Comparison of ENCODE assay signal across 1 cellular context in the genomic region with DNA sequence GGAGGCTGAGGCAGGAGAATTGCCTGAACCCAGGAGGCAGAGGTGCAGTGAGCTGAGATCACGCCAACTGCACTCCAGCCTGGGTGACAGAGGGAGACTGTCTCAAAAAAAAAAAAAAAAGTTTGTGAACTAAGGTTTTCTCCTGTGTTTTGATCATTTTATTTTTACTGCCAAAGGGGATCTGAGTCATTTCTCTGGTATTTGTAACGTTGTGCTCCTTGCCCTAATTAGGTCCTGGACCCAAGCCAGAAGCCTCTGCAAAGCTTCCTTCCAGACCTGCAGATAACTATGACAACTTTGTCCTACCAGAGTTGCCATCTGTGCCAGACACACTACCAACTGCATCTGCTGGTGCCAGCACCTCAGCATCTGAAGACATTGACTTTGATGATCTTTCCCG.
TF ChIP-seq lines count a peak whose summit lies in the region.

No MANE protein-coding gene starts in this region.

TF ChIP-seq in HEK293, 187 proteins besides CTCF, POLR2A, EP300 and RAD21 (continued from another document):
- TF ChIP-seq ZNF529 (tag by site-specific recombination; IDR thresholded peaks at IDR 0.05; ENCODE audit: insufficient replicate concordance) = no peak
- TF ChIP-seq, protein P1, sequence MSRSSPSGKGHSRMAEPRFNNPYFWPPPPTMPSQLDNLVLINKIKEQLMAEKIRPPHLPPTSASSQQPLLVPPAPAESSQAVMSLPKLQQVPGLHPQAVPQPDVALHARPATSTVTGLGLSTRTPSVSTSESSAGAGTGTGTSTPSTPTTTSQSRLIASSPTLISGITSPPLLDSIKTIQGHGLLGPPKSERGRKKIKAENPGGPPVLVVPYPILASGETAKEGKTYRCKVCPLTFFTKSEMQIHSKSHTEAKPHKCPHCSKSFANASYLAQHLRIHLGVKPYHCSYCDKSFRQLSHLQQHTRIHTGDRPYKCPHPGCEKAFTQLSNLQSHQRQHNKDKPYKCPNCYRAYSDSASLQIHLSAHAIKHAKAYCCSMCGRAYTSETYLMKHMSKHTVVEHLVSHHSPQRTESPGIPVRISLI (tag by site-specific recombination; IDR thresholded peaks at IDR 0.05) = peak; percentile 81; the same call in 1 of the 2 replicates
- TF ChIP-seq FEZF1 (tag by site-specific recombination; IDR thresholded peaks at IDR 0.05) = 0 out of 2 replicates have a peak, but pooled peaks have one; percentile 43
- TF ChIP-seq ZNF792 (tag by site-specific recombination; IDR thresholded peaks at IDR 0.05) = no peak
- TF ChIP-seq KLF8 (tag by site-specific recombination; IDR thresholded peaks at IDR 0.05) = peak; percentile 50; the same call in 1 of the 2 replicates
- no peak for TF ChIP-seq ZNF10 (tag by site-specific recombination; IDR thresholded peaks at IDR 0.05)
- TF ChIP-seq, protein P2, sequence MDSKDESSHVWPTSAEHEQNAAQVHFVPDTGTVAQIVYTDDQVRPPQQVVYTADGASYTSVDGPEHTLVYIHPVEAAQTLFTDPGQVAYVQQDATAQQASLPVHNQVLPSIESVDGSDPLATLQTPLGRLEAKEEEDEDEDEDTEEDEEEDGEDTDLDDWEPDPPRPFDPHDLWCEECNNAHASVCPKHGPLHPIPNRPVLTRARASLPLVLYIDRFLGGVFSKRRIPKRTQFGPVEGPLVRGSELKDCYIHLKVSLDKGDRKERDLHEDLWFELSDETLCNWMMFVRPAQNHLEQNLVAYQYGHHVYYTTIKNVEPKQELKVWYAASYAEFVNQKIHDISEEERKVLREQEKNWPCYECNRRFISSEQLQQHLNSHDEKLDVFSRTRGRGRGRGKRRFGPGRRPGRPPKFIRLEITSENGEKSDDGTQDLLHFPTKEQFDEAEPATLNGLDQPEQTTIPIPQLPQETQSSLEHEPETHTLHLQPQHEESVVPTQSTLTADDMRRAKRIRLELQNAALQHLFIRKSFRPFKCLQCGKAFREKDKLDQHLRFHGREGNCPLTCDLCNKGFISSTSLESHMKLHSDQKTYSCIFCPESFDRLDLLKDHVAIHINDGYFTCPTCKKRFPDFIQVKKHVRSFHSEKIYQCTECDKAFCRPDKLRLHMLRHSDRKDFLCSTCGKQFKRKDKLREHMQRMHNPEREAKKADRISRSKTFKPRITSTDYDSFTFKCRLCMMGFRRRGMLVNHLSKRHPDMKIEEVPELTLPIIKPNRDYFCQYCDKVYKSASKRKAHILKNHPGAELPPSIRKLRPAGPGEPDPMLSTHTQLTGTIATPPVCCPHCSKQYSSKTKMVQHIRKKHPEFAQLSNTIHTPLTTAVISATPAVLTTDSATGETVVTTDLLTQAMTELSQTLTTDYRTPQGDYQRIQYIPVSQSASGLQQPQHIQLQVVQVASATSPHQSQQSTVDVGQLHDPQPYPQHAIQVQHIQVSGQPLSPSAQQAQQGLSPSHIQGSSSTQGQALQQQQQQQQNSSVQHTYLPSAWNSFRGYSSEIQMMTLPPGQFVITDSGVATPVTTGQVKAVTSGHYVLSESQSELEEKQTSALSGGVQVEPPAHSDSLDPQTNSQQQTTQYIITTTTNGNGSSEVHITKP (tag by site-specific recombination; IDR thresholded peaks at IDR 0.05) = peak; percentile 77
- peak; percentile 68 for TF ChIP-seq ZNF629 (tag by site-specific recombination; IDR thresholded peaks at IDR 0.05)
- TF ChIP-seq PRDM1 (tag by site-specific recombination; IDR thresholded peaks at IDR 0.05) = peak; percentile 45; the same call in 1 of the 2 replicates
- TF ChIP-seq ZNF600 (tag by site-specific recombination; IDR thresholded peaks at IDR 0.05) = 0 out of 2 replicates have a peak, but pooled peaks have one; percentile 49
